ENCODE assay signal across 8 cellular contexts in genomic region chr1:151611288-151611790, GRCh38. TPM values are rescaled to one million over a fixed set of nuclear protein-coding genes. Genes with fewer than 3 reads are reported as not detected.
DNase-seq lines count a peak whose midpoint lies in the region; ATAC-seq and TF ChIP-seq lines count a peak whose summit lies in the region.

No MANE protein-coding gene starts in this region.

- H3K9me3 Mint-ChIP-seq in activated T-helper 17 cell treated with anti-CD3 and anti-CD28 coated beads, Interleukin-2, amount 50 U/mL, for 72 hours = no peaks in the 10 kb centered on the region

- DNase-seq in AG20443 (ENCODE audit: low spot score) = peak; percentile 38
- no peak for DNase-seq in left ventricle myocardium inferior
- DNase-seq in skeletal muscle cell (ENCODE audit: low read depth) = peak; percentile 53
- no peak for DNase-seq in COLO829 (ENCODE audit: low spot score)

- ATAC-seq in activated T-helper 17 cell treated with anti-CD3 and anti-CD28 coated beads, Interleukin-2, amount 50 U/mL, for 72 hours (replicated peaks) = peak; percentile 9
- ATAC-seq in HG03095 (IDR thresholded peaks at IDR 0.05; ENCODE audit: unreplicated experiment) (no peak), HG03521 (IDR thresholded peaks at IDR 0.05; ENCODE audit: unreplicated experiment) (no peak)

- H3K4me1 ChIP-seq in left ventricle myocardium inferior = peaks cover 37% of the 10 kb centered on the region

- H3K4me1 Mint-ChIP-seq in activated T-helper 17 cell treated with anti-CD3 and anti-CD28 coated beads, Interleukin-2, amount 50 U/mL, for 72 hours = peaks cover 34% of the 10 kb centered on the region

- H3K27ac ChIP-seq in KOPT-K1 (ENCODE audit: low read depth, low read length, poor library complexity, severe bottlenecking) = peak overlapping the region; percentile 91
- H3K27ac ChIP-seq in left ventricle myocardium inferior (replicated peaks) = peak overlapping the region; percentile 94

- H3K27ac Mint-ChIP-seq in activated T-helper 17 cell treated with anti-CD3 and anti-CD28 coated beads, Interleukin-2, amount 50 U/mL, for 72 hours = peak overlapping the region; percentile 86

- peaks cover 24% of the 10 kb centered on the region for H3K36me3 Mint-ChIP-seq in activated T-helper 17 cell treated with anti-CD3 and anti-CD28 coated beads, Interleukin-2, amount 50 U/mL, for 72 hours (ENCODE audit: low read depth)

- no peaks in the 10 kb centered on the region for H3K9me3 ChIP-seq in KOPT-K1 (ENCODE audit: insufficient read depth, low read length, poor library complexity, severe bottlenecking)
- no peaks in the 10 kb centered on the region for H3K9me3 ChIP-seq in left ventricle myocardium inferior (replicated peaks)

- intact Hi-C loops in left ventricle myocardium inferior (cut with micrococcal nuclease) = no loop called here

- H3K36me3 ChIP-seq in KOPT-K1 (ENCODE audit: insufficient read depth, low read length) (peaks cover 4% of the 10 kb centered on the region), left ventricle myocardium inferior (no peaks in the 10 kb centered on the region)

- peak overlapping the region; percentile 99 for H3K4me3 ChIP-seq in left ventricle myocardium inferior
- H3K4me3 ChIP-seq in skeletal muscle cell (ENCODE audit: low read depth, low read length) = peak overlapping the region; percentile 82

- TF ChIP-seq CTCF in left ventricle myocardium inferior (IDR thresholded peaks at IDR 0.05; ENCODE audit: borderline replicate concordance) = no peak

- H3K27me3 Mint-ChIP-seq in activated T-helper 17 cell treated with anti-CD3 and anti-CD28 coated beads, Interleukin-2, amount 50 U/mL, for 72 hours = peaks cover 10% of the 10 kb centered on the region

- H3K4me3 Mint-ChIP-seq in activated T-helper 17 cell treated with anti-CD3 and anti-CD28 coated beads, Interleukin-2, amount 50 U/mL, for 72 hours = peak overlapping the region; percentile 84

- H3K27me3 ChIP-seq in left ventricle myocardium inferior (ENCODE audit: low read depth) = peaks cover 8% of the 10 kb centered on the region

RNA-seq across cellular contexts. Expression of gene SNX27, which starts 0.5 kb away (rescaled TPM):
- 10 to 100 TPM; 33.6 to 36.3 TPM for total RNA-seq in activated T-helper 17 cell treated with anti-CD3 and anti-CD28 coated beads, Interleukin-2, amount 50 U/mL, for 72 hours
- total RNA-seq in left ventricle myocardium inferior = 31.8 TPM

Comparison
In these comparisons a context has a peak if more than half of its experiments do, and no peak if none do; other contexts are left out.
1. DNase-seq: peak in AG20443 (single experiment) and skeletal muscle cell (single experiment); none in left ventricle myocardium inferior (single experiment) and COLO829 (single experiment).